ENCODE assay signal across 8 cellular contexts in the genomic region with DNA sequence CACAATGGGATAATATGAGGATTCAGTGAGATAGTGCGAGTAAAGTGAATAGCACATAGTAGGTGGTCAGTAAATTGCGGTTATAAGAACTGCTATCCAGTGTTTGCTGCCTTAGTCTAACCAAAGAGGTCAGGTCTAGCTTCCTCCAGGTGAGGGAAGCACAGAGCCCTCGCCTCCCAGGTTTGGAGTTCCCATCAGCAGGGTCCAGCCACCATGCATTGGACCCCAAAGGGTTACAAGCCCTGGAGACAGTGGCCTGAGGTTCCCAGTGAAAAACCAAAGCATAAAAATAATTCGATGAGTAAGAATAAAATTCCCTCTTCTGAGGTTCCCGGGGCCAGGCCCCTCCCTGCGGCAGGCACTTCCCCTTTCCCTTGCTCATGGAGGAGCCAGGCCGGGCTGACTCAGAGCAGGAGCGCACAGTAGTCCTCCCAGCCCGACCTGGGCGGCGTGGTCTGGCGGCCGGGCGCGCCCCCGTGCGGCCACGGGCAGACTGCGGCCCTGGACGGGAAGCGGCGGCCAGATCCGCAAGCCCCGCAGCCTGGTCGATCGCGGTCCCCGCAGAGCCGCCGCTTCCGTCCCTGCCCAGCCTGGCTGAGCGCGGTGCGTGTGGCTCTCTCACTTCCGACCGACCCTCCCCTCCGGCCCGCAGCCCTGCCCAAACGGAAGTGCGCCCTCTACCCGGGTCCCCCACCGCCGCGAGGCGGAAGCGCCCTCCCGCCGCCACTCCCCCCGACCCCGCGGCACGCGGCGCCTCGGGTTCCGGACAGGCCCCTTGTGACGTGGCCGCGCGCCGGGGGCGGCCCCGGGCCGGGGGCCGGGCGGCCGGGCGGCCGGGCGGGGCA. TPM values are rescaled to one million over a fixed set of nuclear protein-coding genes. Genes with fewer than 3 reads are reported as not detected.
DNase-seq lines count a peak whose midpoint lies in the region; ATAC-seq and TF ChIP-seq lines count a peak whose summit lies in the region.

TSS of gene SLC39A13 (plus strand) at position 845 of the 845 bp plus-strand sequence. CDS start 1,505 bp downstream, outside the sequence.

- H3K27ac Mint-ChIP-seq in CD4-positive, alpha-beta memory T cell, result peak within 1 kb of the TSS; percentile 92 to 97 (median 94)
- peak within 1 kb of the TSS; percentile 95 for H3K27ac Mint-ChIP-seq in activated CD4-positive, alpha-beta memory T cell treated with anti-CD3 and anti-CD28 coated beads for 36 hours

- peak in 1 of 2 donors; percentile 19 for TF ChIP-seq POLR2A in lower leg skin (IDR thresholded peaks at IDR 0.05)

- H3K4me3 Mint-ChIP-seq in CD4-positive, alpha-beta memory T cell, result peak within 1 kb of the TSS; percentile 89 to 97 (median 92)
- peak within 1 kb of the TSS; percentile 86 for H3K4me3 Mint-ChIP-seq in activated CD4-positive, alpha-beta memory T cell treated with anti-CD3 and anti-CD28 coated beads for 36 hours

- DNase-seq in CD4-positive, alpha-beta memory T cell, result peak; percentile 88 to 94 (median 90)
- DNase-seq in NCI-H82 treated with DMSO at 0.1 percent for 48 hours (lab: John Stamatoyannopoulos, UW; ENCODE audit: unreplicated experiment), result peak; percentile 56
- peak; percentile 95 for DNase-seq in activated CD4-positive, alpha-beta memory T cell treated with anti-CD3 and anti-CD28 coated beads for 36 hours
- DNase-seq in dermis microvascular lymphatic vessel endothelial cell (ENCODE audit: low read depth in 2 of 2), result peak; percentile 90 to 98
- DNase-seq in lower leg skin (ENCODE audit: low spot score in 2 of 2), result peak; percentile 92 to 98
- peak; percentile 90 to 93 for DNase-seq in stimulated activated CD4-positive, alpha-beta T cell treated with anti-CD3 and anti-CD28 coated beads, Interleukin-4, amount 100 ng/mL, for 4 hours

- intact Hi-C loops in CD4-positive, alpha-beta memory T cell (cut with micrococcal nuclease), result loop anchor here (1.0 to 5.0 kb wide), 7 partner anchors 14 to 231 kb away; partner anchors contain the start of genes ARFGAP2 and PSMC3
- intact Hi-C loops in activated CD4-positive, alpha-beta memory T cell treated with anti-CD3 and anti-CD28 coated beads for 36 hours (cut with micrococcal nuclease), result loop anchor here (1.0 to 2.0 kb wide), 5 partner anchors 14 to 231 kb away; partner anchors contain the start of genes ARFGAP2 and PSMC3
- intact Hi-C loops in lower leg skin (cut with DNase I; ENCODE audit: low total_unique reads), result no loop called here

- TF ChIP-seq CTCF in lower leg skin (IDR thresholded peaks at IDR 0.05), result peak in 1 of 3 donors; percentile 83

- WGBS in lower leg skin, 2 donors, result 1 to 3% methylated on average over 13 to 50 of the region's 70 CpGs

- H3K4me3 ChIP-seq in CD4-positive, alpha-beta memory T cell (ENCODE audit: low read length in 2 of 2), result peak within 1 kb of the TSS; percentile 34 to 73
- peak within 1 kb of the TSS; percentile 24 for H3K4me3 ChIP-seq in lower leg skin (ENCODE audit: low read depth, poor library complexity, severe bottlenecking)

- H3K27ac ChIP-seq in CD4-positive, alpha-beta memory T cell (ENCODE audit: low read depth, low read length), result peak within 1 kb of the TSS; percentile 80

- H3K4me1 Mint-ChIP-seq in CD4-positive, alpha-beta memory T cell, result peaks cover 10 to 27% (median 20%) of the 10 kb centered on the region in 4 donors
- peaks cover 17% of the 10 kb centered on the region for H3K4me1 Mint-ChIP-seq in activated CD4-positive, alpha-beta memory T cell treated with anti-CD3 and anti-CD28 coated beads for 36 hours (ENCODE audit: low read depth)

- H3K36me3 ChIP-seq in CD4-positive, alpha-beta memory T cell (ENCODE audit: insufficient read depth, low read length), result no peaks in the 10 kb centered on the region

- CTCF ChIA-PET in CD4-positive, alpha-beta memory T cell (lab: Charles Lee; ENCODE audit: partially characterized antibody), result interaction anchor here (0.9 to 7.2 kb wide), 10 partner anchors 8 to 35 kb away, joined by 3 to 257 read pairs (median 5); partner anchors contain the start of gene PSMC3
- CTCF ChIA-PET in activated CD4-positive, alpha-beta memory T cell treated with anti-CD3 and anti-CD28 coated beads for 36 hours (lab: Charles Lee), result interaction anchor here (1.0 to 7.0 kb wide), 7 partner anchors 10 to 445 kb away, joined by 3 to 121 read pairs (median 3); partner anchors contain the start of gene PTPMT1

- no peaks in the 10 kb centered on the region for H3K27me3 ChIP-seq in CD4-positive, alpha-beta memory T cell (ENCODE audit: insufficient read depth, low read length)

- POLR2A ChIA-PET in CD4-positive, alpha-beta memory T cell (lab: Charles Lee; ENCODE audit: partially characterized antibody), result interaction anchor here (1.0 to 9.1 kb wide), 12 partner anchors 8 to 193 kb away, joined by 3 to 86 read pairs (median 5); partner anchors contain the start of genes ACP2, DDB2, MADD and PSMC3
- POLR2A ChIA-PET in activated CD4-positive, alpha-beta memory T cell treated with anti-CD3 and anti-CD28 coated beads for 36 hours (lab: Charles Lee), result interaction anchor here (0.5 to 2.4 kb wide), 4 partner anchors 18 to 193 kb away, joined by 3 to 9 read pairs (median 6); partner anchors contain the start of genes ACP2, DDB2 and PSMC3

- H3K4me1 ChIP-seq in CD4-positive, alpha-beta memory T cell (ENCODE audit: insufficient read depth, low read length), result peaks cover 25% of the 10 kb centered on the region

- no peaks in the 10 kb centered on the region for H3K9me3 ChIP-seq in CD4-positive, alpha-beta memory T cell (ENCODE audit: control insufficient read depth in 1 of 2, low read length in 2 of 2)

- no peaks in the 10 kb centered on the region for H3K9me3 Mint-ChIP-seq in CD4-positive, alpha-beta memory T cell
- H3K9me3 Mint-ChIP-seq in activated CD4-positive, alpha-beta memory T cell treated with anti-CD3 and anti-CD28 coated beads for 36 hours, result no peaks in the 10 kb centered on the region

- H3K36me3 Mint-ChIP-seq in CD4-positive, alpha-beta memory T cell, result peaks cover 0 to 4% of the 10 kb centered on the region in 2 donors
- no peaks in the 10 kb centered on the region for H3K36me3 Mint-ChIP-seq in activated CD4-positive, alpha-beta memory T cell treated with anti-CD3 and anti-CD28 coated beads for 36 hours

- H3K27me3 Mint-ChIP-seq in CD4-positive, alpha-beta memory T cell, result no peaks in the 10 kb centered on the region
- H3K27me3 Mint-ChIP-seq in activated CD4-positive, alpha-beta memory T cell treated with anti-CD3 and anti-CD28 coated beads for 36 hours, result no peaks in the 10 kb centered on the region

- peak; percentile 84 for ATAC-seq in GM19452 (IDR thresholded peaks at IDR 0.05; ENCODE audit: unreplicated experiment)
- peak; percentile 54 for ATAC-seq in HG03575 (IDR thresholded peaks at IDR 0.05; ENCODE audit: extremely low read depth, insufficient number of reproducible peaks, low FRiP score, unreplicated experiment)

RNA-seq across cellular contexts. Expression of gene SLC39A13, which starts in this region (rescaled TPM):
- total RNA-seq in CD4-positive, alpha-beta memory T cell, result 10 to 100 TPM; 63.6 to 68.3 TPM
- polyA plus RNA-seq in CD4-positive, alpha-beta memory T cell, result 10 to 100 TPM; 22.3 to 33.6 TPM
- 10 to 100 TPM; 17.7 to 18.0 TPM for total RNA-seq in activated CD4-positive, alpha-beta memory T cell treated with anti-CD3 and anti-CD28 coated beads for 36 hours
- total RNA-seq in dermis microvascular lymphatic vessel endothelial cell (32.5 and 70.5 TPM in 2 replicates), lower leg skin (10 to 100 TPM; 22.9 to 59.2 (median 46.4) TPM)

Comparison
In these comparisons a context has a peak if more than half of its experiments do, and no peak if none do; other contexts are left out.
1. Peak in every context shown above with its lines: DNase-seq, ATAC-seq, H3K4me3 ChIP-seq and H3K27ac ChIP-seq.